Comparison of ENCODE assay signal across 7 cellular contexts in genomic region chr3:32421991-32422859, GRCh38. TPM values are rescaled to one million over a fixed set of nuclear protein-coding genes. Genes with fewer than 3 reads are reported as not detected.
DNase-seq lines count a peak whose midpoint lies in the region; ATAC-seq and TF ChIP-seq lines count a peak whose summit lies in the region.

No MANE protein-coding gene starts in this region.

- H3K27me3 ChIP-seq in thymus (ENCODE audit: control insufficient read depth, insufficient read depth): no peaks in the 10 kb centered on the region

- no peak overlapping the region for H3K4me3 Mint-ChIP-seq in brain

- H3K27me3 Mint-ChIP-seq in brain: peaks cover 56% of the 10 kb centered on the region

- no peaks in the 10 kb centered on the region for H3K36me3 ChIP-seq in thymus (ENCODE audit: control insufficient read depth, insufficient read depth)

- no peaks in the 10 kb centered on the region for H3K9me3 ChIP-seq in thymus (ENCODE audit: control insufficient read depth)

- no peak overlapping the region for H3K4me3 ChIP-seq in thymus (ENCODE audit: low read length)

- intact Hi-C loops in left colon (cut with DNase I, micrococcal nuclease): no loop called here

- peaks cover 7 to 19% (median 14%) of the 10 kb centered on the region in 5 experiments for H3K9me3 Mint-ChIP-seq in brain

- 85% methylated on average over 10 of the region's 10 CpGs for WGBS in thymus

- peak; percentile 89 for ATAC-seq in left colon

- DNase-seq in EL: peak; percentile 88
- peak; percentile 76 for DNase-seq in NCI-H2029 (lab: John Stamatoyannopoulos, UW)
- peak; percentile 89 to 91 for DNase-seq in left colon
- no peak for DNase-seq in activated CD4-positive, alpha-beta T cell treated with anti-CD3 and anti-CD28 coated beads, Interleukin-2, amount 50 U/mL, for 1 hour
- no peak for DNase-seq in stimulated activated CD4-positive, alpha-beta T cell treated with anti-CD3 and anti-CD28 coated beads, Interleukin-2, amount 100 ng/mL, for 24 hours

- no peaks in the 10 kb centered on the region for H3K36me3 Mint-ChIP-seq in brain

- no peak for TF ChIP-seq CTCF in brain (conservative IDR thresholded peaks at IDR 0.05)

- H3K4me1 Mint-ChIP-seq in brain: peaks cover 45% of the 10 kb centered on the region

- peak overlapping the region; percentile 48 for H3K27ac ChIP-seq in thymus (ENCODE audit: low read depth)

- H3K4me1 ChIP-seq in thymus (ENCODE audit: control insufficient read depth, insufficient read depth, low read length): peaks cover 53% of the 10 kb centered on the region

- H3K27ac Mint-ChIP-seq in brain: peak overlapping the region in 3 of 5 experiments; percentile 18 to 59 (median 59)

RNA-seq across cellular contexts. Expression of gene CMTM7, which starts 30.6 kb away (rescaled TPM):
- polyA plus RNA-seq in brain (ENCODE audit: insufficient read depth, low read depth, low replicate concordance) (2.5 TPM), thymus (45.7 TPM)
- 1 to 10 TPM; 5.8 to 7.4 TPM for total RNA-seq in left colon

Comparison
In these comparisons a context has a peak if more than half of its experiments do, and no peak if none do; other contexts are left out.
1. DNase-seq: peak in EL (single experiment), NCI-H2029 (single experiment) and left colon (2 of 2); none in activated CD4-positive, alpha-beta T cell treated with anti-CD3 and anti-CD28 coated beads, Interleukin-2, amount 50 U/mL, for 1 hour (single experiment) and stimulated activated CD4-positive, alpha-beta T cell treated with anti-CD3 and anti-CD28 coated beads, Interleukin-2, amount 100 ng/mL, for 24 hours (0 of 2).
2. RNA of gene CMTM7, which starts 30.6 kb away (polyA plus RNA-seq): 45.7 TPM in thymus (single experiment); 2.5 TPM in brain (single experiment); every median in the first group is over 10 times any median in the second.